In the genomic region with DNA sequence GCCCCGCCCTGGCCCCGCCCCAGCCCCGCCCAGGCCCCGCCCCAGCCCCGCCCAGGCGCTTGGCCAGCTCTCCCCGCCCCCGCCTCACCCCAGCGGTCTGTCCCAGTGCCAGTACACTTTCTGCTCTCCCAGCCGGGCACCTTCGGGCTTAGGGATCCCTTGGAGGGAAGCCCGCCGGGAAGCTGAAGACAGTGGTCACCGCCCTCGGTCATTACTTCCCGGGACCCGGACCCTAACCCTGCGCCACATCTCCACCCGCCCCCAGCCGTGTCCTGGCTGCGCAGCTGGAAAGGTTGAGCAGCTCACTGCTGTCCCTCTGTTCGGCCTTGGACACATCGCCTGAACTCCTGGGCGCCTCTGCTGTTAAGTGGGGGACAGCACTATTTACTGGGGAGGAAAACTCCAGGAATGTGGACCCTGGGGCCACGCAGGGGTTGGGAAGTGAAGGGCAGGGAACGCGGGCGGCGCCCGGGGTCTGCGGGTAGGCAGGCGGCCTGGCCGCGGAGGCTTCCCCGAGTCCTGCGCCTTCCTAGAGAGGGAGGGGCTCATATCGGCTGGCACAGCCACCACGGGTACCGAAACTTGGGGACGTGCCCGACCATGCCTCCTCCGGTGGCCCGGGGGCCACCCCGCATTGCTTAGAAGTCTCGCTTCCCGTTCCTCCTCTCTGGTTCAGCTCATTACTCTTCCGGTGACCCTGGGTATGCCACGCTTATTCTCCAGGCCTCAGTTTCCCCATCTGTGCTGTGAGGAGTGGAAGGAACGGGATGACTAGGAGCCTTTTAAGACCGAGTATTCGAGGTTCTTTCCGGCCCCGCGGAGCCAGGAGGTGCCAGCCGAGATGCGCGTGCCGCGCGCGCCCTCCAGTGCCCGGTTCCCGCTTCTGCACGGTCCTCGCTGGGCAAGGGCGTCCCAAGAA, we compare ENCODE assay signal across 8 cellular contexts.
A peak's percentile ranks its signal among the peaks of the same experiment; 100 is the strongest.
DNase-seq lines count a peak whose midpoint lies in the region; ATAC-seq, FAIRE-seq and TF ChIP-seq lines count a peak whose summit lies in the region.

No MANE protein-coding gene starts in this region.

- intact Hi-C loops in Calu3 (cut with micrococcal nuclease; ENCODE audit: unreplicated experiment): loop anchor here (5.0 kb wide), 1 partner anchor 250 kb away; no protein-coding TSS in a partner anchor
- intact Hi-C loops in activated T-helper 2 cell treated with anti-CD3 and anti-CD28 coated beads, Interferon-gamma antibody, Interleukin-2, Interleukin-4, amounts not matched to agents 10 μg/mL and 5 μg/mL and 100 μg/mL, durations not matched to agents 14 hours and 24 hours and 36 hours (cut with micrococcal nuclease): loop anchor here (1.0 to 5.0 kb wide), 5 partner anchors 15 to 530 kb away; no protein-coding TSS in a partner anchor
- intact Hi-C loops in natural killer cell (cut with micrococcal nuclease): loop anchor here (1.0 to 10.0 kb wide), 2 partner anchors 249 to 382 kb away; no protein-coding TSS in a partner anchor

- H3K9me3 Mint-ChIP-seq in Calu3 (ENCODE audit: low read depth, unreplicated experiment) (no peaks in the 10 kb centered on the region), natural killer cell (no peaks in the 10 kb centered on the region)
- H3K9me3 Mint-ChIP-seq in activated T-helper 2 cell treated with anti-CD3 and anti-CD28 coated beads, Interferon-gamma antibody, Interleukin-2, Interleukin-4, amounts not matched to agents 10 μg/mL and 5 μg/mL and 100 μg/mL, durations not matched to agents 14 hours and 24 hours and 36 hours: no peaks in the 10 kb centered on the region
- H3K9me3 Mint-ChIP-seq in stimulated activated naive B cell treated with anti-CD40 and anti-IgM and Interleukin-4, amounts not matched to agents 10 μg/mL and 1 μg/mL and 100 μg/mL, for 72 hours: no peaks in the 10 kb centered on the region

- peak overlapping the region; percentile 64 for H3K4me3 ChIP-seq in HL-60 (replicated peaks; ENCODE audit: insufficient read depth, low read length)
- peak overlapping the region; percentile 64 for H3K4me3 ChIP-seq in fibroblast of pulmonary artery (replicated peaks; ENCODE audit: low read depth, low read length)

- H3K27ac Mint-ChIP-seq in Calu3 (ENCODE audit: unreplicated experiment): no peak overlapping the region
- H3K27ac Mint-ChIP-seq in activated T-helper 2 cell treated with anti-CD3 and anti-CD28 coated beads, Interferon-gamma antibody, Interleukin-2, Interleukin-4, amounts not matched to agents 10 μg/mL and 5 μg/mL and 100 μg/mL, durations not matched to agents 14 hours and 24 hours and 36 hours: peak overlapping the region; percentile 47
- H3K27ac Mint-ChIP-seq in natural killer cell: peak overlapping the region; percentile 74 to 86
- H3K27ac Mint-ChIP-seq in stimulated activated naive B cell treated with anti-CD40 and anti-IgM and Interleukin-4, amounts not matched to agents 10 μg/mL and 1 μg/mL and 100 μg/mL, for 72 hours: peak overlapping the region; percentile 72

- H3K36me3 Mint-ChIP-seq in Calu3 (ENCODE audit: insufficient read depth, unreplicated experiment) (peaks cover 6% of the 10 kb centered on the region), natural killer cell (no peaks in the 10 kb centered on the region)
- no peaks in the 10 kb centered on the region for H3K36me3 Mint-ChIP-seq in activated T-helper 2 cell treated with anti-CD3 and anti-CD28 coated beads, Interferon-gamma antibody, Interleukin-2, Interleukin-4, amounts not matched to agents 10 μg/mL and 5 μg/mL and 100 μg/mL, durations not matched to agents 14 hours and 24 hours and 36 hours (ENCODE audit: low read depth)
- no peaks in the 10 kb centered on the region for H3K36me3 Mint-ChIP-seq in stimulated activated naive B cell treated with anti-CD40 and anti-IgM and Interleukin-4, amounts not matched to agents 10 μg/mL and 1 μg/mL and 100 μg/mL, for 72 hours

- BruUV-seq in Calu3 (replicated peaks; lab: Mats Ljungman, UMichigan): no TSS peak

- DNase-seq in Calu3 (peak; percentile 82), HL-60 (ENCODE audit: low read depth in 1 of 2, low spot score in 1 of 2) (peak; percentile 56 to 73), RCC 7860 (ENCODE audit: low spot score) (peak; percentile 21), fibroblast of pulmonary artery (ENCODE audit: low read depth) (peak; percentile 77), natural killer cell (peak; percentile 74)
- peak; percentile 71 for DNase-seq in activated T-helper 2 cell treated with anti-CD3 and anti-CD28 coated beads, Interferon-gamma antibody, Interleukin-2, Interleukin-4, amounts not matched to agents 10 μg/mL and 5 μg/mL and 100 μg/mL, durations not matched to agents 14 hours and 24 hours and 36 hours (ENCODE audit: low spot score)
- peak; percentile 67 for DNase-seq in stimulated activated naive B cell treated with anti-CD40 and anti-IgM and Interleukin-4, amounts not matched to agents 10 μg/mL and 1 μg/mL and 100 μg/mL, for 72 hours

- FAIRE-seq in RCC 7860 (lab: Jason Lieb, UNC): no peak

- H3K4me1 Mint-ChIP-seq in Calu3 (ENCODE audit: low read depth, unreplicated experiment) (peaks cover 8% of the 10 kb centered on the region), natural killer cell (peaks cover 11 to 13% of the 10 kb centered on the region in 2 donors)
- peaks cover 6% of the 10 kb centered on the region for H3K4me1 Mint-ChIP-seq in activated T-helper 2 cell treated with anti-CD3 and anti-CD28 coated beads, Interferon-gamma antibody, Interleukin-2, Interleukin-4, amounts not matched to agents 10 μg/mL and 5 μg/mL and 100 μg/mL, durations not matched to agents 14 hours and 24 hours and 36 hours (ENCODE audit: low read depth)
- peaks cover 14 to 24% of the 10 kb centered on the region in 2 donors for H3K4me1 Mint-ChIP-seq in stimulated activated naive B cell treated with anti-CD40 and anti-IgM and Interleukin-4, amounts not matched to agents 10 μg/mL and 1 μg/mL and 100 μg/mL, for 72 hours

- peak; percentile 76 for TF ChIP-seq CTCF in Calu3 (IDR thresholded peaks at IDR 0.05; ENCODE audit: unreplicated experiment)
- peak; percentile 82 for TF ChIP-seq CTCF in HL-60 (IDR thresholded peaks at IDR 0.05; ENCODE audit: insufficient read depth, low read length)
- TF ChIP-seq CTCF in fibroblast of pulmonary artery (IDR thresholded peaks at IDR 0.05; ENCODE audit: low read length, missing control alignments): peak; percentile 98
- peak; percentile 97 for TF ChIP-seq CTCF in natural killer cell (IDR thresholded peaks at IDR 0.05)

- H3K27me3 Mint-ChIP-seq in Calu3 (ENCODE audit: unreplicated experiment) (peaks cover 67% of the 10 kb centered on the region), natural killer cell (ENCODE audit: low read depth in 2 of 2) (peaks cover 6 to 16% of the 10 kb centered on the region in 2 donors)
- H3K27me3 Mint-ChIP-seq in activated T-helper 2 cell treated with anti-CD3 and anti-CD28 coated beads, Interferon-gamma antibody, Interleukin-2, Interleukin-4, amounts not matched to agents 10 μg/mL and 5 μg/mL and 100 μg/mL, durations not matched to agents 14 hours and 24 hours and 36 hours (ENCODE audit: low read depth): peaks cover 24% of the 10 kb centered on the region
- peaks cover 37 to 43% of the 10 kb centered on the region in 2 donors for H3K27me3 Mint-ChIP-seq in stimulated activated naive B cell treated with anti-CD40 and anti-IgM and Interleukin-4, amounts not matched to agents 10 μg/mL and 1 μg/mL and 100 μg/mL, for 72 hours

- peak; percentile 77 for ATAC-seq in GM19468 (IDR thresholded peaks at IDR 0.05; ENCODE audit: extremely low read depth, unreplicated experiment)
- ATAC-seq in natural killer cell: peak; percentile 88 to 95 (median 93)
- peak; percentile 82 to 83 for ATAC-seq in stimulated activated naive B cell treated with anti-CD40 and anti-IgM and Interleukin-4, amounts not matched to agents 10 μg/mL and 1 μg/mL and 100 μg/mL, for 72 hours (replicated peaks)

- H3K27me3 ChIP-seq in HL-60 (ENCODE audit: insufficient read depth, poor library complexity, severe bottlenecking): no peaks in the 10 kb centered on the region

- H3K4me3 Mint-ChIP-seq in Calu3 (ENCODE audit: low read depth, unreplicated experiment) (peak overlapping the region; percentile 76), natural killer cell (peak overlapping the region; percentile 99)
- peak overlapping the region; percentile 87 for H3K4me3 Mint-ChIP-seq in activated T-helper 2 cell treated with anti-CD3 and anti-CD28 coated beads, Interferon-gamma antibody, Interleukin-2, Interleukin-4, amounts not matched to agents 10 μg/mL and 5 μg/mL and 100 μg/mL, durations not matched to agents 14 hours and 24 hours and 36 hours (ENCODE audit: low read depth)
- H3K4me3 Mint-ChIP-seq in stimulated activated naive B cell treated with anti-CD40 and anti-IgM and Interleukin-4, amounts not matched to agents 10 μg/mL and 1 μg/mL and 100 μg/mL, for 72 hours: peak overlapping the region; percentile 84 to 85

- H3K27ac ChIP-seq in HL-60 (replicated peaks): peak overlapping the region; percentile 25

- CTCF ChIA-PET in Calu3 (lab: Charles Lee): interaction anchor here (0.7 kb wide), 1 partner anchor 249 kb away, joined by 4 read pairs; no protein-coding TSS in a partner anchor

Comparison
In these comparisons a context has a peak if more than half of its experiments do, and no peak if none do; other contexts are left out.
1. Peak in every context shown above with its lines: DNase-seq, ATAC-seq, H3K4me3 ChIP-seq and H3K27ac ChIP-seq.
2. DNase-seq: peak in every context shown above with its lines; median percentile 82 in Calu3; 77 in fibroblast of pulmonary artery; 74 in natural killer cell; 71 in activated T-helper 2 cell treated with anti-CD3 and anti-CD28 coated beads, Interferon-gamma antibody, Interleukin-2, Interleukin-4, amounts not matched to agents 10 μg/mL and 5 μg/mL and 100 μg/mL, durations not matched to agents 14 hours and 24 hours and 36 hours; 67 in stimulated activated naive B cell treated with anti-CD40 and anti-IgM and Interleukin-4, amounts not matched to agents 10 μg/mL and 1 μg/mL and 100 μg/mL, for 72 hours; 64 in HL-60; 21 in RCC 7860.